In genomic region chr10:97132273-97132672, GRCh38 we compare ENCODE assay signal across 30 cellular contexts. TPM values are rescaled to one million over a fixed set of nuclear protein-coding genes. Genes with fewer than 3 reads are reported as not detected.
"Had no signal": no experiment of that assay in that cellular context is flagged by ENCODE, and none has a peak within 500 bp of the region (broad histone marks: within the 10 kb centered on the region; RNA-seq: fewer than 3 reads in every experiment).

No MANE protein-coding gene starts in this region.

- H3K27ac Mint-ChIP-seq: activated CD8-positive, alpha-beta T cell treated with anti-CD3 and anti-CD28 coated beads for 36 hours; activated naive CD4-positive, alpha-beta T cell treated with anti-CD3 and anti-CD28 coated beads for 36 hours; activated naive CD4-positive, alpha-beta T cell treated with anti-CD3 and anti-CD28 coated beads, Interleukin-2, amount 50 U/mL, for 72 hours; activated T-cell treated with anti-CD3 and anti-CD28 coated beads, Interleukin-2, amount 50 U/mL, for 24 hours; activated T-helper 2 cell treated with anti-CD3 and anti-CD28 coated beads, Interferon-gamma antibody, Interleukin-2, Interleukin-4, amounts not matched to agents 10 μg/mL and 5 μg/mL and 100 μg/mL, durations not matched to agents 14 hours and 24 hours and 36 hours had no signal

- H3K4me3 ChIP-seq: adrenal gland, body of pancreas, MG63, PC-9 had no signal

- H3K36me3 ChIP-seq: adrenal gland, MG63, WERI-Rb-1 had no signal

- H3K9me3 Mint-ChIP-seq: activated CD8-positive, alpha-beta T cell treated with anti-CD3 and anti-CD28 coated beads for 36 hours; activated naive CD4-positive, alpha-beta T cell treated with anti-CD3 and anti-CD28 coated beads for 36 hours; activated naive CD4-positive, alpha-beta T cell treated with anti-CD3 and anti-CD28 coated beads, Interleukin-2, amount 50 U/mL, for 72 hours; activated T-cell treated with anti-CD3 and anti-CD28 coated beads, Interleukin-2, amount 50 U/mL, for 24 hours; activated T-helper 2 cell treated with anti-CD3 and anti-CD28 coated beads, Interferon-gamma antibody, Interleukin-2, Interleukin-4, amounts not matched to agents 10 μg/mL and 5 μg/mL and 100 μg/mL, durations not matched to agents 14 hours and 24 hours and 36 hours had no signal

- H3K27ac ChIP-seq: adrenal gland, body of pancreas, PC-9, WERI-Rb-1 had no signal

- H3K4me1 ChIP-seq: adrenal gland, body of pancreas had no signal

- ATAC-seq: activated CD8-positive, alpha-beta T cell treated with anti-CD3 and anti-CD28 coated beads for 36 hours; activated naive CD4-positive, alpha-beta T cell treated with anti-CD3 and anti-CD28 coated beads, Interleukin-2, amount 50 U/mL, for 72 hours; body of pancreas had no signal

- DNase-seq: activated CD4-positive, alpha-beta T cell treated with anti-CD3 and anti-CD28 coated beads for 1 hour; activated CD4-positive, alpha-beta T cell treated with anti-CD3 and anti-CD28 coated beads for 48 hours; activated CD4-positive, CD25-positive, alpha-beta regulatory T cell; activated CD8-positive, alpha-beta T cell treated with anti-CD3 and anti-CD28 coated beads for 36 hours; activated gamma-delta T cell treated with Interleukin-2 at 50 U/mL for 16 hours; activated naive CD4-positive, alpha-beta T cell treated with anti-CD3 and anti-CD28 coated beads for 36 hours; activated T-cell treated with anti-CD3 and anti-CD28 coated beads, Interleukin-2, amount 50 U/mL, for 24 hours; adrenal gland; body of pancreas; central memory CD4-positive, alpha-beta T cell; Kasumi-1; KG1; NCI-H1048; NCI-H1105 treated with DMSO at 0.1 percent for 48 hours; NCI-H1436 treated with DMSO at 0.1 percent for 48 hours; NCI-H345; NCI-H524 treated with DMSO at 0.1 percent for 48 hours; PC-9; Right ventricle myocardium superior; SW 1271; T-helper 1 cell; T-helper 2 cell; T1000; WERI-Rb-1 had no signal

- H3K36me3 Mint-ChIP-seq: activated naive CD4-positive, alpha-beta T cell treated with anti-CD3 and anti-CD28 coated beads, Interleukin-2, amount 50 U/mL, for 72 hours had no signal

- H3K4me3 Mint-ChIP-seq: activated CD8-positive, alpha-beta T cell treated with anti-CD3 and anti-CD28 coated beads for 36 hours; activated naive CD4-positive, alpha-beta T cell treated with anti-CD3 and anti-CD28 coated beads for 36 hours; activated T-cell treated with anti-CD3 and anti-CD28 coated beads, Interleukin-2, amount 50 U/mL, for 24 hours had no signal

- H3K9me3 ChIP-seq: adrenal gland, body of pancreas, MG63 had no signal

- FAIRE-seq: astrocyte, bronchial epithelial cell, RCC 7860 had no signal

- H3K27me3 ChIP-seq: adrenal gland, body of pancreas, MG63 had no signal

RNA-seq across cellular contexts. Expression of gene SLIT1, which starts 53.5 kb away (rescaled TPM):
- total RNA-seq: PC-9 had no signal
